Comparison of ENCODE assay signal across 8 cellular contexts in the genomic region with DNA sequence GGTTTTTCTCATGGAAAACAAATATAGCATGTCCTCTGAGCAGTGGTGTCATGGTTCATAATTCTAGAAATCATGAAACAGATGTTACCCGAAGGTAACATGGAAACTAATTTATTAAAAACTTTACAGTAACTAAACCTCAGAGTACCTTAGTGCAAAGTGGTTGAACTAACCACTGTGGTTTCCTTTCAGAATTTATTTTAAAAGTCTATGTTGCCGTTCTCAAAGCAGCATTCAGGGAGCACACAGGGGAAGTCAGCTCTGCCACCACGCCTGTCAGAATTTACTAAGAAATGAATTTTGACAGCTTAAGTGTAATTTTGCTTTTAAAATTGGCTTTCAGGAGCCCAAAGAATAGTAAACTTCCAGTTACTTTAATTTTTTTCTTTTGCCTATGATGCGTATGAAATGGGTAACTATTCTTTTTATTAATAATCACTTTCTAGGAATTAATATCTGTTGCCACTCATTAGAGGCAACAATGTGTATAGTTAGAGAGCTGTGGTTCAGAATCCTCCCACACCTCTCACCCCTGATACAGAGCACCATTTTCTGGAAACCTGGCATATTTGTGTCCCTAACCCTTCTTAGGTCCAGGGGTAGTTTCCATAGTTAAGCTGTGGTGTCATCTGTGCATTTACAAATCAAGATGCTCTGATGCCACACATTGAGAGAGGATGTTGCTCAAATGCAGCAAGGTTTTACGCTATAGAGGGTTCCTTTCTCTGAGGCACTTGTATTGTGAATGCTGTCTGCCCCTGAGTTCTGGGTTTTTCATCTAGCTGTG.
DNase-seq lines count a peak whose midpoint lies in the region; ATAC-seq and TF ChIP-seq lines count a peak whose summit lies in the region.
"Had no signal": no experiment of that assay in that cellular context is flagged by ENCODE, and none has a peak within 500 bp of the region (broad histone marks: within the 10 kb centered on the region; RNA-seq: fewer than 3 reads in every experiment).

No MANE protein-coding gene starts in this region.

- H3K9me3 ChIP-seq in naive thymus-derived CD4-positive, alpha-beta T cell (ENCODE audit: control insufficient read depth in 2 of 3, low read length in 3 of 3), result peaks cover 0 to 4% (median 0%) of the 10 kb centered on the region in 3 experiments
- peaks cover 0 to 11% (median 0%) of the 10 kb centered on the region in 11 donors for H3K9me3 ChIP-seq in heart right ventricle
- H3K9me3 ChIP-seq: SK-N-SH had no signal

- peaks cover 0 to 21% (median 6%) of the 10 kb centered on the region in 11 donors for H3K9me3 Mint-ChIP-seq in naive thymus-derived CD4-positive, alpha-beta T cell

- H3K36me3 Mint-ChIP-seq in naive thymus-derived CD4-positive, alpha-beta T cell, result peaks cover 33 to 75% (median 68%) of the 10 kb centered on the region in 5 donors

- TF ChIP-seq CTCF in heart right ventricle (IDR thresholded peaks at IDR 0.05), result no peak

- H3K4me3 ChIP-seq in naive thymus-derived CD4-positive, alpha-beta T cell (ENCODE audit: low read length), result no peak overlapping the region
- no peak overlapping the region for H3K4me3 ChIP-seq in heart right ventricle

- POLR2A ChIA-PET in naive thymus-derived CD4-positive, alpha-beta T cell (lab: Charles Lee), result no interaction called here

- peaks cover 0 to 9% of the 10 kb centered on the region in 2 donors for H3K4me1 ChIP-seq in naive thymus-derived CD4-positive, alpha-beta T cell (ENCODE audit: control insufficient read depth in 2 of 2, insufficient read depth in 2 of 2, low read length in 2 of 2)
- H3K4me1 ChIP-seq in heart right ventricle, result no peaks in the 10 kb centered on the region

- H3K27me3 ChIP-seq in naive thymus-derived CD4-positive, alpha-beta T cell (ENCODE audit: control insufficient read depth in 2 of 2, insufficient read depth in 2 of 2, low read length in 2 of 2), result no peaks in the 10 kb centered on the region
- H3K27me3 ChIP-seq in heart right ventricle, result no peaks in the 10 kb centered on the region

- DNase-seq in naive thymus-derived CD4-positive, alpha-beta T cell, result peak in 4 of 9 donors; percentile 1 to 14 (median 3)
- DNase-seq in mucosa of gallbladder (ENCODE audit: low spot score) (no peak), T1000 (lab: John Stamatoyannopoulos, UW) (no peak), heart right ventricle (no peak)
- DNase-seq: SK-N-SH had no signal

- peak overlapping the region in 2 of 10 donors; percentile 30 to 45 for H3K4me3 Mint-ChIP-seq in naive thymus-derived CD4-positive, alpha-beta T cell

- H3K36me3 ChIP-seq in naive thymus-derived CD4-positive, alpha-beta T cell (ENCODE audit: control insufficient read depth in 2 of 3, insufficient read depth in 3 of 3, low read length in 3 of 3), result peaks cover 0 to 49% (median 8%) of the 10 kb centered on the region in 3 experiments
- H3K36me3 ChIP-seq in heart right ventricle, result peaks cover 0 to 92% (median 17%) of the 10 kb centered on the region in 9 donors

- ATAC-seq in GM18870 (IDR thresholded peaks at IDR 0.05; ENCODE audit: unreplicated experiment) (peak; percentile 87), GM21529 (IDR thresholded peaks at IDR 0.05; ENCODE audit: unreplicated experiment) (peak; percentile 88), HG03378 (IDR thresholded peaks at IDR 0.05; ENCODE audit: unreplicated experiment) (peak; percentile 98), heart right ventricle (no peak)
- ATAC-seq in naive thymus-derived CD4-positive, alpha-beta T cell, result peak; percentile 42

- H3K27me3 Mint-ChIP-seq in naive thymus-derived CD4-positive, alpha-beta T cell, result no peaks in the 10 kb centered on the region

- 91 to 94% methylated on average over 5 of the region's 5 CpGs for WGBS in heart right ventricle, 2 donors

- CTCF ChIA-PET in naive thymus-derived CD4-positive, alpha-beta T cell (lab: Charles Lee), result no interaction called here

- H3K4me1 Mint-ChIP-seq in naive thymus-derived CD4-positive, alpha-beta T cell, result peaks cover 0 to 17% (median 10%) of the 10 kb centered on the region in 7 donors

- intact Hi-C loops in naive thymus-derived CD4-positive, alpha-beta T cell (cut with micrococcal nuclease), result loop anchor here in 1 of 2 donors (5.0 kb wide), 1 partner anchor 202 kb away; a partner anchor contains a TSS
- intact Hi-C loops in heart right ventricle (cut with DNase I), result no loop called here

- no peak overlapping the region for H3K27ac ChIP-seq in naive thymus-derived CD4-positive, alpha-beta T cell (ENCODE audit: low read depth, low read length)
- no peak overlapping the region for H3K27ac ChIP-seq in heart right ventricle

- peak overlapping the region in 3 of 9 donors; percentile 17 to 46 (median 31) for H3K27ac Mint-ChIP-seq in naive thymus-derived CD4-positive, alpha-beta T cell

Comparison
In these comparisons a context has a peak if more than half of its experiments do, and no peak if none do; other contexts are left out.
1. ATAC-seq: peak in GM18870 (single experiment), GM21529 (single experiment), HG03378 (single experiment) and naive thymus-derived CD4-positive, alpha-beta T cell (single experiment); none in heart right ventricle (0 of 8).